Comparison of ENCODE assay signal across 1 cellular context in genomic region chr3:184417619-184418327, GRCh38.
TF ChIP-seq lines count a peak whose summit lies in the region.

No MANE protein-coding gene starts in this region.

TF ChIP-seq in K562, 482 proteins besides CTCF, POLR2A, EP300 and RAD21 (continued from another document and continues in another):
- TF ChIP-seq ZBTB11 (CRISPR knock-in tag; IDR thresholded peaks at IDR 0.05) (no peak), SP2 (IDR thresholded peaks at IDR 0.05; ENCODE audit: extremely low read depth, low read depth, low read length, poor library complexity, severe bottlenecking) (no peak), HMBOX1 (IDR thresholded peaks at IDR 0.05) (no peak), ZBTB34 (CRISPR knock-in tag; IDR thresholded peaks at IDR 0.05) (no peak), ZMIZ1 (IDR thresholded peaks at IDR 0.05; ENCODE audit: low read depth in 2 of 2, low read length in 2 of 2) (no peak), CTCFL (IDR thresholded peaks at IDR 0.05; ENCODE audit: borderline replicate concordance, insufficient read depth, low read depth, low read length, poor library complexity, severe bottlenecking) (peak; percentile 40), ATF1 (CRISPR knock-in tag; IDR thresholded peaks at IDR 0.05) (no peak), ATF1 (tag; IDR thresholded peaks at IDR 0.05) (no peak), RFX1 (IDR thresholded peaks at IDR 0.05) (no peak), ZFX (CRISPR knock-in tag; IDR thresholded peaks at IDR 0.05) (no peak), MGA (IDR thresholded peaks at IDR 0.05) (0 out of 2 replicates have a peak, but pooled peaks have one; percentile 15), SRSF7 (optimal IDR thresholded peaks at IDR 0.05; ENCODE audit: low read depth, low read length) (no peak), TFAP4 (CRISPR knock-in tag; IDR thresholded peaks at IDR 0.05; ENCODE audit: borderline replicate concordance) (no peak), SMC3 (conservative IDR thresholded peaks at IDR 0.05; ENCODE audit: insufficient read depth, low read depth, low read length) (peak; percentile 94), CREB3 (tag; conservative IDR thresholded peaks at IDR 0.05; ENCODE audit: low read depth) (no peak), XRCC5 (IDR thresholded peaks at IDR 0.05; ENCODE audit: low read depth, low read length) (peak; percentile 73; the same call in 1 of the 2 replicates), ATF3 (IDR thresholded peaks at IDR 0.05) (no peak), ATF3 (CRISPR knock-in tag; conservative IDR thresholded peaks at IDR 0.05) (no peak), CREBBP (IDR thresholded peaks at IDR 0.05; ENCODE audit: low read depth, low read length) (no peak), ZNF277 (CRISPR knock-in tag; IDR thresholded peaks at IDR 0.05; ENCODE audit: borderline replicate concordance) (no peak), ZFP30 (CRISPR knock-in tag; IDR thresholded peaks at IDR 0.05; ENCODE audit: borderline replicate concordance) (no peak)
